ENCODE assay signal across 12 cellular contexts in the genomic region with DNA sequence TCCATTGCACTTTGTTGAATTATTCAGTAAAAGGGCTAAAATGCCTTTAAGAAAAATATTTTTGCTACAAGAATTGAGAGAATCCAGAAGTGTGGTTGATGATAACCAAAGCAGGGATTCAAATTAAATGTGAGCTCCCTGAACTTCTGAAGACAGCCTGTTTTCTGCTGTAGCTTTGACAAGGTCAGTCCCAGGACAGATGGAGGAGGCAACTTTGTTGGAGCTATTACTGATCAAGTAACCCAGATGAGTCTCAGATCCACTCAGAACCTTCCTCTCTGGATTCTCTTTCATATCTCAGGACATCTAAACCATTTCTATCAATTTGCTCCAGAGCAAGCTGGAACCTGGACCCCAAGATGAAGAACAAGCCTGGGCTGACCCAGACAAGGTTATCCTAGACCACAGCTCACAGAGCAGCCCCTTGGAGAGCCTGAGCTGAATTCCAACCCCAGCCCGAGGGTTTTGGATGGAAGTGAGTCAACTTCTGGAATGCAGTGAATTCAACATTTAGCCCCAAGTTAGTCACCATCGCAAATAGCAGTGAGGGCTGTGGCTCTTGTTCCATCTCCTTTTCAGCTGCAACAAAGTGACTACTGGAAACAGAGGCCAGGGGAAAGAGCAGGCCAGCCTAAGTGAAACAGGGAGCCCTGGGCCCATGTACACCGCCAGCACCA.
A peak's percentile ranks its signal among the peaks of the same experiment; 100 is the strongest.
DNase-seq lines count a peak whose midpoint lies in the region; ATAC-seq and TF ChIP-seq lines count a peak whose summit lies in the region.
"Had no signal": no experiment of that assay in that cellular context is flagged by ENCODE, and none has a peak within 500 bp of the region (broad histone marks: within the 10 kb centered on the region; RNA-seq: fewer than 3 reads in every experiment).

No MANE protein-coding gene starts in this region.

- no peak overlapping the region for H3K4me3 ChIP-seq in right cardiac atrium (ENCODE audit: low read length)
- H3K4me3 ChIP-seq in naive thymus-derived CD4-positive, alpha-beta T cell (ENCODE audit: low read length): no peak overlapping the region
- H3K4me3 ChIP-seq: thyroid gland had no signal

- ATAC-seq in right cardiac atrium: peak; percentile 52 to 65
- ATAC-seq in naive thymus-derived CD4-positive, alpha-beta T cell: no peak

- H3K27ac ChIP-seq in right cardiac atrium (ENCODE audit: low read length): peak overlapping the region; percentile 4
- H3K27ac ChIP-seq in naive thymus-derived CD4-positive, alpha-beta T cell (ENCODE audit: low read depth, low read length): no peak overlapping the region
- H3K27ac ChIP-seq: thyroid gland had no signal

- peak; percentile 12 for DNase-seq in HPDE6-E6E7 (ENCODE audit: extremely low spot score)
- DNase-seq in amniotic stem cell (lab: John Stamatoyannopoulos, UW): peak; percentile 87
- peak; percentile 26 to 51 (median 50) for DNase-seq in right cardiac atrium
- DNase-seq in type B pancreatic cell (ENCODE audit: extremely low spot score, unreplicated experiment): no peak
- DNase-seq in SKM-1 (lab: John Stamatoyannopoulos, UW; ENCODE audit: unreplicated experiment): no peak
- no peak for DNase-seq in naive thymus-derived CD4-positive, alpha-beta T cell
- DNase-seq in KBM-7: no peak
- no peak for DNase-seq in RPMI8226
- DNase-seq: activated gamma-delta T cell; stimulated activated CD4-positive, alpha-beta T cell treated with anti-CD3 and anti-CD28 coated beads, Interleukin-12 subunit alpha, Interleukin-12 subunit beta, amount 100 ng/mL, for 4 hours; thyroid gland had no signal

- no peak for TF ChIP-seq CTCF in type B pancreatic cell (conservative IDR thresholded peaks at IDR 0.05)

- H3K9me3 ChIP-seq in right cardiac atrium (ENCODE audit: control insufficient read depth, low read length): no peaks in the 10 kb centered on the region
- no peaks in the 10 kb centered on the region for H3K9me3 ChIP-seq in naive thymus-derived CD4-positive, alpha-beta T cell (ENCODE audit: control insufficient read depth in 2 of 3, low read length in 3 of 3)
- H3K9me3 ChIP-seq: thyroid gland had no signal

- POLR2A ChIA-PET in naive thymus-derived CD4-positive, alpha-beta T cell (lab: Charles Lee): no interaction called here

- H3K4me3 Mint-ChIP-seq in type B pancreatic cell: no peak overlapping the region
- H3K4me3 Mint-ChIP-seq in naive thymus-derived CD4-positive, alpha-beta T cell: no peak overlapping the region
- H3K4me3 Mint-ChIP-seq: T-helper 1 cell treated with Interleukin-12 subunit alpha and Interleukin-12 subunit beta and Interleukin-4 antibody, amounts not matched to agents 30 μg/mL and 1 μg/mL, for 36 hours had no signal

- H3K27ac Mint-ChIP-seq in type B pancreatic cell: peak overlapping the region; percentile 61
- no peak overlapping the region for H3K27ac Mint-ChIP-seq in naive thymus-derived CD4-positive, alpha-beta T cell
- H3K27ac Mint-ChIP-seq: T-helper 1 cell treated with Interleukin-12 subunit alpha and Interleukin-12 subunit beta and Interleukin-4 antibody, amounts not matched to agents 30 μg/mL and 1 μg/mL, for 36 hours had no signal

- in situ Hi-C loops in KBM-7 (cut with MboI; ENCODE audit: low pct_unique_long_range_greater_than_20kb, low sequenced_read_pairs): no loop called here

- H3K36me3 Mint-ChIP-seq in type B pancreatic cell: no peaks in the 10 kb centered on the region
- H3K36me3 Mint-ChIP-seq in naive thymus-derived CD4-positive, alpha-beta T cell: no peaks in the 10 kb centered on the region

- H3K27me3 Mint-ChIP-seq in type B pancreatic cell: no peaks in the 10 kb centered on the region
- H3K27me3 Mint-ChIP-seq in naive thymus-derived CD4-positive, alpha-beta T cell: peaks cover 0 to 4% (median 0%) of the 10 kb centered on the region in 5 donors

- no peaks in the 10 kb centered on the region for H3K9me3 Mint-ChIP-seq in type B pancreatic cell
- H3K9me3 Mint-ChIP-seq in naive thymus-derived CD4-positive, alpha-beta T cell: peaks cover 0 to 2% (median 0%) of the 10 kb centered on the region in 11 donors
- H3K9me3 Mint-ChIP-seq: T-helper 1 cell treated with Interleukin-12 subunit alpha and Interleukin-12 subunit beta and Interleukin-4 antibody, amounts not matched to agents 30 μg/mL and 1 μg/mL, for 36 hours had no signal

- intact Hi-C loops in right cardiac atrium (cut with DNase I): no loop called here
- intact Hi-C loops in naive thymus-derived CD4-positive, alpha-beta T cell (cut with micrococcal nuclease): no loop called here

- CTCF ChIA-PET in naive thymus-derived CD4-positive, alpha-beta T cell (lab: Charles Lee): no interaction called here

- H3K36me3 ChIP-seq in naive thymus-derived CD4-positive, alpha-beta T cell (ENCODE audit: control insufficient read depth in 2 of 3, insufficient read depth in 3 of 3, low read length in 3 of 3): no peaks in the 10 kb centered on the region
- H3K36me3 ChIP-seq: thyroid gland had no signal

- H3K4me1 ChIP-seq in right cardiac atrium (ENCODE audit: control insufficient read depth, insufficient read depth, low read length): peaks cover 4% of the 10 kb centered on the region
- H3K4me1 ChIP-seq in naive thymus-derived CD4-positive, alpha-beta T cell (ENCODE audit: control insufficient read depth in 2 of 2, insufficient read depth in 2 of 2, low read length in 2 of 2): no peaks in the 10 kb centered on the region
- H3K4me1 ChIP-seq: thyroid gland had no signal

- H3K4me1 Mint-ChIP-seq in type B pancreatic cell (ENCODE audit: unreplicated experiment): peaks cover 13% of the 10 kb centered on the region
- H3K4me1 Mint-ChIP-seq in naive thymus-derived CD4-positive, alpha-beta T cell: peaks cover 0 to 3% (median 0%) of the 10 kb centered on the region in 7 donors

- WGBS in right cardiac atrium: 66% methylated on average over 3 of the region's 3 CpGs

- no peaks in the 10 kb centered on the region for H3K27me3 ChIP-seq in right cardiac atrium (ENCODE audit: control insufficient read depth, insufficient read depth)
- no peaks in the 10 kb centered on the region for H3K27me3 ChIP-seq in naive thymus-derived CD4-positive, alpha-beta T cell (ENCODE audit: control insufficient read depth in 2 of 2, insufficient read depth in 2 of 2, low read length in 2 of 2)
- H3K27me3 ChIP-seq: thyroid gland had no signal

Comparison
In these comparisons a context has a peak if more than half of its experiments do, and no peak if none do; other contexts are left out.
1. DNase-seq: peak in HPDE6-E6E7 (single experiment), amniotic stem cell (single experiment) and right cardiac atrium (3 of 3); none in type B pancreatic cell (single experiment), SKM-1 (single experiment), naive thymus-derived CD4-positive, alpha-beta T cell (0 of 9), KBM-7 (single experiment) and RPMI8226 (single experiment).